24 cellular contexts compared by ENCODE assay signal in genomic region chr5:15806613-15807012, GRCh38.
"Had no signal": no experiment of that assay in that cellular context is flagged by ENCODE, and none has a peak within 500 bp of the region (broad histone marks: within the 10 kb centered on the region; RNA-seq: fewer than 3 reads in every experiment).

No MANE protein-coding gene starts in this region.

- H3K4me1 ChIP-seq: colonic mucosa, left lung, parathyroid adenoma, upper lobe of right lung, uterus had no signal

- H3K4me3 Mint-ChIP-seq: central memory CD8-positive, alpha-beta T cell; dendritic cell treated with granulocyte-macrophage colony-stimulating factor and Interleukin-4, amounts not matched to agents 40 ng/mL and 50 ng/mL, for 4 days; endodermal cell; natural killer cell; neural crest cell; stimulated activated memory B cell treated with anti-CD40 and anti-IgM and Interleukin-4, amounts not matched to agents 10 μg/mL and 1 μg/mL and 100 μg/mL, for 72 hours had no signal

- H3K27me3 ChIP-seq: colonic mucosa, esophagus muscularis mucosa, gastrocnemius medialis, left lung, neutrophil, right atrium auricular region, tibial nerve, upper lobe of right lung, uterus had no signal

- H3K27ac Mint-ChIP-seq: dendritic cell treated with granulocyte-macrophage colony-stimulating factor and Interleukin-4, amounts not matched to agents 40 ng/mL and 50 ng/mL, for 4 days; endodermal cell; natural killer cell; progenitor cell of endocrine pancreas; stimulated activated memory B cell treated with anti-CD40 and anti-IgM and Interleukin-4, amounts not matched to agents 10 μg/mL and 1 μg/mL and 100 μg/mL, for 72 hours had no signal

- H3K4me3 ChIP-seq: colonic mucosa, esophagus muscularis mucosa, gastrocnemius medialis, left lung, right atrium auricular region, thoracic aorta, tibial nerve, upper lobe of right lung, uterus had no signal

- H3K27ac ChIP-seq: colonic mucosa, epithelial cell of prostate, esophagus muscularis mucosa, gastrocnemius medialis, left lung, neutrophil, parathyroid adenoma, thoracic aorta, tibial nerve, upper lobe of right lung, uterus had no signal

- H3K4me1 Mint-ChIP-seq: central memory CD8-positive, alpha-beta T cell; natural killer cell; neural crest cell; stimulated activated memory B cell treated with anti-CD40 and anti-IgM and Interleukin-4, amounts not matched to agents 10 μg/mL and 1 μg/mL and 100 μg/mL, for 72 hours had no signal

- H3K36me3 Mint-ChIP-seq: natural killer cell; stimulated activated memory B cell treated with anti-CD40 and anti-IgM and Interleukin-4, amounts not matched to agents 10 μg/mL and 1 μg/mL and 100 μg/mL, for 72 hours had no signal

- ATAC-seq: gastrocnemius medialis; natural killer cell; stimulated activated memory B cell treated with anti-CD40 and anti-IgM and Interleukin-4, amounts not matched to agents 10 μg/mL and 1 μg/mL and 100 μg/mL, for 72 hours; stimulated activated naive CD8-positive, alpha-beta T cell treated with anti-CD3 and anti-CD28 coated beads, Interleukin-15, Interleukin-2, amounts not matched to agents 100 U/mL and 50 U/mL, for 24 hours had no signal

- H3K36me3 ChIP-seq: colonic mucosa, esophagus muscularis mucosa, gastrocnemius medialis, left lung, neutrophil, right atrium auricular region, thoracic aorta, tibial nerve, upper lobe of right lung, uterus had no signal

- DNase-seq: colonic mucosa; effector CD8-positive, alpha-beta T cell; endodermal cell; gastrocnemius medialis; head of caudate nucleus; kidney; left lung; natural killer cell; stimulated activated CD4-positive, alpha-beta T cell treated with anti-CD3 and anti-CD28 coated beads, Interleukin-4, amount 100 ng/mL, for 4 hours; stimulated activated naive CD8-positive, alpha-beta T cell treated with anti-CD3 and anti-CD28 coated beads, Interleukin-15, Interleukin-2, amounts not matched to agents 100 U/mL and 50 U/mL, for 24 hours; upper lobe of right lung; uterus had no signal

- H3K27me3 Mint-ChIP-seq: central memory CD8-positive, alpha-beta T cell; dendritic cell treated with granulocyte-macrophage colony-stimulating factor and Interleukin-4, amounts not matched to agents 40 ng/mL and 50 ng/mL, for 4 days; progenitor cell of endocrine pancreas; stimulated activated memory B cell treated with anti-CD40 and anti-IgM and Interleukin-4, amounts not matched to agents 10 μg/mL and 1 μg/mL and 100 μg/mL, for 72 hours had no signal

- H3K9ac ChIP-seq: parathyroid adenoma had no signal

- H2AFZ ChIP-seq: parathyroid adenoma had no signal

- H3K9me3 ChIP-seq: colonic mucosa, gastrocnemius medialis, neutrophil, thoracic aorta, upper lobe of right lung, uterus had no signal
